In genomic region chr9:98602839-98603238, GRCh38 we compare ENCODE assay signal across 1 cellular context.
TF ChIP-seq lines count a peak whose summit lies in the region.

No MANE protein-coding gene starts in this region.

TF ChIP-seq in GM23338, 12 proteins besides CTCF, POLR2A, EP300 and RAD21 (continued from another document):
- TF ChIP-seq ZNF462 (CRISPR knock-in tag; IDR thresholded peaks at IDR 0.05) (no peak), NANOG (IDR thresholded peaks at IDR 0.05; ENCODE audit: borderline replicate concordance) (no peak), EZH2phosphoT487 (IDR thresholded peaks at IDR 0.05; ENCODE audit: unreplicated experiment) (no peak)
